Comparison of ENCODE assay signal across 20 cellular contexts in genomic region chr3:184672972-184673875, GRCh38.
"Had no signal": no experiment of that assay in that cellular context is flagged by ENCODE, and none has a peak within 500 bp of the region (broad histone marks: within the 10 kb centered on the region; RNA-seq: fewer than 3 reads in every experiment).

No MANE protein-coding gene starts in this region.

- H3K4me2 ChIP-seq: smooth muscle cell had no signal

- H3K4me1 ChIP-seq: lower lobe of right lung had no signal

- H3K27ac ChIP-seq: lower lobe of right lung, testis had no signal

- H3K36me3 ChIP-seq: lower lobe of right lung, sigmoid colon had no signal

- H3K4me3 ChIP-seq: lower lobe of right lung, sigmoid colon, smooth muscle cell, testis had no signal

- H3K27me3 ChIP-seq: sigmoid colon, testis had no signal

- H3K9me3 ChIP-seq: lower lobe of right lung, sigmoid colon, testis had no signal

- DNase-seq: activated CD4-positive, alpha-beta memory T cell treated with anti-CD3 and anti-CD28 coated beads for 36 hours; activated CD4-positive, alpha-beta T cell treated with anti-CD3 and anti-CD28 coated beads for 48 hours; activated effector memory CD4-positive, alpha-beta T cell treated with Interleukin-2 at 50 U/mL for 16 hours; activated naive CD4-positive, alpha-beta T cell treated with anti-CD3 and anti-CD28 coated beads for 36 hours; activated T-cell treated with anti-CD3 and anti-CD28 coated beads, Interleukin-2, amount 50 U/mL, for 72 hours; amygdala; dermis blood vessel endothelial cell; effector CD8-positive, alpha-beta T cell; glutamatergic neuron; hippocampal formation; lower lobe of right lung; natural killer cell; nucleus accumbens; sigmoid colon; stimulated activated CD4-positive, alpha-beta T cell treated with anti-CD3 and anti-CD28 coated beads, Interleukin-15, amount 100 ng/mL, for 24 hours; stimulated activated CD4-positive, alpha-beta T cell treated with anti-CD3 and anti-CD28 coated beads, Interleukin-2, amount 100 ng/mL, for 48 hours; stimulated activated naive CD4-positive, alpha-beta T cell; testis; trophoblast cell had no signal
